Comparison of ENCODE assay signal across 1 cellular context in the genomic region with DNA sequence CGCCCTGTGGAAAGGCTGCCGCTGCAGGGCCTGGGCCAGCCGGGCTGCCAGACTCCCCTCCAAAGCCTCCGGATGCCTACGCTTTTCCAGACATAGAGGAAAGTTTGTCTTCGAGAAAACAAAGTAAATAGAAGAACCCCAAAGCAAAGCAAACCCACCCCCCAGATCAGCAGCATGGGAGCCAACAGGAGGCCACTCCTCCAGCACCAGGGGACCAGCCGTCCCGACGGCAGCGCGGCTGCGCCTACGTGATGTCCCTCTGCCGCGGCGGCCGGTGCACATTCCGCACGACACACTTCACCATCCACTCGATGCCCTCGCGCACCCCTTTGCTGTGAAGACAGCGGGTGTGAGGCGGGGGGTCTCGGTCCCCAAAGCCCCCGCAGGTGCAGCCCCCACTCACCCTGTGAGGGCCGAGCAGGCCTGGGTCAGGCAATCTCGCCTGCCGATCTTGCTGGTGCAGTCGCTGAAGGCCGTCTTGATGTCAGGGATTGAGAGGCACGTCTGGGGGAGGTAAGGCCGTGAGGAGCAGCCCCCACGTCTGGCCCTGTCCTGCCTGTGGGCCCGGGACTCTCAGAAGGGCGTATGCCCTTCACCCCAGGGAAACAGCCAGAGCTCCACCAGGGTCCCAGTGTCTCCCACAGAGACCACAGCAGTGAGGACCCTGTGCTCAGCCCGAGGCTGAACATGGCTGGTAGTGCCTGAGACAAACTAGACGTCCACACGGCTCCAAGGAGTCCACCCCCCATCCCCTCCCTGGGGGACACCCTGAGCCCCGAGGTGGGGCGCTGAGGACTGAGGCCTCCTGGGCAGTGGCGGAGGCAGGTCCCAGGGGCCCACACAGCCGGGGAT.
TF ChIP-seq lines count a peak whose summit lies in the region.

No MANE protein-coding gene starts in this region.

TF ChIP-seq in HepG2, 621 proteins besides CTCF, POLR2A, EP300 and RAD21 (continued from another document and continues in another):
- TF ChIP-seq, protein P1, sequence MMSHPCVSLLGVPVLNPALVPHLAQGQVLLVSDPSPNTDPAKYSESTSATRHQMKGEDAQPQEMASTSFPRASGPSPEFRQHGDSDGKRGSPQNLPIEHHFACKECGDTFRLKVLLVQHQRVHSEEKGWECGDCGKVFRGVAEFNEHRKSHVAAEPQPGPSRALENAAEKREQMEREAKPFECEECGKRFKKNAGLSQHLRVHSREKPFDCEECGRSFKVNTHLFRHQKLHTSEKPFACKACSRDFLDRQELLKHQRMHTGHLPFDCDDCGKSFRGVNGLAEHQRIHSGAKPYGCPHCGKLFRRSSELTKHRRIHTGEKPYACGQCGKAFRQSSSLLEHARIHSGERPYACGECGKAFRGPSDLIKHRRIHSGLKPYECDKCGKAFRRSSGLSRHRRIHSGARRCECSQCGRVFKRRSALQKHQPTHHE (CRISPR knock-in tag; IDR thresholded peaks at IDR 0.05; ENCODE audit: borderline replicate concordance): no peak
- TF ChIP-seq, protein P2, sequence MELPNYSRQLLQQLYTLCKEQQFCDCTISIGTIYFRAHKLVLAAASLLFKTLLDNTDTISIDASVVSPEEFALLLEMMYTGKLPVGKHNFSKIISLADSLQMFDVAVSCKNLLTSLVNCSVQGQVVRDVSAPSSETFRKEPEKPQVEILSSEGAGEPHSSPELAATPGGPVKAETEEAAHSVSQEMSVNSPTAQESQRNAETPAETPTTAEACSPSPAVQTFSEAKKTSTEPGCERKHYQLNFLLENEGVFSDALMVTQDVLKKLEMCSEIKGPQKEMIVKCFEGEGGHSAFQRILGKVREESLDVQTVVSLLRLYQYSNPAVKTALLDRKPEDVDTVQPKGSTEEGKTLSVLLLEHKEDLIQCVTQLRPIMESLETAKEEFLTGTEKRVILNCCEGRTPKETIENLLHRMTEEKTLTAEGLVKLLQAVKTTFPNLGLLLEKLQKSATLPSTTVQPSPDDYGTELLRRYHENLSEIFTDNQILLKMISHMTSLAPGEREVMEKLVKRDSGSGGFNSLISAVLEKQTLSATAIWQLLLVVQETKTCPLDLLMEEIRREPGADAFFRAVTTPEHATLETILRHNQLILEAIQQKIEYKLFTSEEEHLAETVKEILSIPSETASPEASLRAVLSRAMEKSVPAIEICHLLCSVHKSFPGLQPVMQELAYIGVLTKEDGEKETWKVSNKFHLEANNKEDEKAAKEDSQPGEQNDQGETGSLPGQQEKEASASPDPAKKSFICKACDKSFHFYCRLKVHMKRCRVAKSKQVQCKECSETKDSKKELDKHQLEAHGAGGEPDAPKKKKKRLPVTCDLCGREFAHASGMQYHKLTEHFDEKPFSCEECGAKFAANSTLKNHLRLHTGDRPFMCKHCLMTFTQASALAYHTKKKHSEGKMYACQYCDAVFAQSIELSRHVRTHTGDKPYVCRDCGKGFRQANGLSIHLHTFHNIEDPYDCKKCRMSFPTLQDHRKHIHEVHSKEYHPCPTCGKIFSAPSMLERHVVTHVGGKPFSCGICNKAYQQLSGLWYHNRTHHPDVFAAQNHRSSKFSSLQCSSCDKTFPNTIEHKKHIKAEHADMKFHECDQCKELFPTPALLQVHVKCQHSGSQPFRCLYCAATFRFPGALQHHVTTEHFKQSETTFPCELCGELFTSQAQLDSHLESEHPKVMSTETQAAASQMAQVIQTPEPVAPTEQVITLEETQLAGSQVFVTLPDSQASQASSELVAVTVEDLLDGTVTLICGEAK (IDR thresholded peaks at IDR 0.05): no peak
- TF ChIP-seq, protein P2 (CRISPR knock-in tag; IDR thresholded peaks at IDR 0.05): peak; percentile 46; the same call in 1 of the 2 replicates
- TF ChIP-seq HOXD1 (CRISPR knock-in tag; IDR thresholded peaks at IDR 0.05) (no peak), ZNF605 (CRISPR knock-in tag; IDR thresholded peaks at IDR 0.05) (0 out of 2 replicates have a peak, but pooled peaks have one; percentile 42), KDM2A (CRISPR knock-in tag; IDR thresholded peaks at IDR 0.05; ENCODE audit: borderline replicate concordance, low read depth) (peak; percentile 13; the same call in 1 of the 2 replicates), ZNF775 (CRISPR knock-in tag; IDR thresholded peaks at IDR 0.05; ENCODE audit: borderline replicate concordance) (no peak), ZBTB38 (CRISPR knock-in tag; IDR thresholded peaks at IDR 0.05) (peak; percentile 63), ZNF670 (CRISPR knock-in tag; IDR thresholded peaks at IDR 0.05; ENCODE audit: borderline replicate concordance) (0 out of 2 replicates have a peak, but pooled peaks have one; percentile 36), AGO2 (optimal IDR thresholded peaks at IDR 0.05; ENCODE audit: low read depth, low read length) (peak; percentile 83), ZNF790 (CRISPR knock-in tag; IDR thresholded peaks at IDR 0.05; ENCODE audit: borderline replicate concordance) (no peak), PCBP1 (IDR thresholded peaks at IDR 0.05; ENCODE audit: borderline replicate concordance, low read depth, low read length) (no peak), FOXP1 (IDR thresholded peaks at IDR 0.05) (no peak), FOXP1 (CRISPR knock-in tag; IDR thresholded peaks at IDR 0.05) (no peak), MTF2 (CRISPR knock-in tag; IDR thresholded peaks at IDR 0.05; ENCODE audit: borderline replicate concordance) (no peak), ZMYM2 (CRISPR knock-in tag; IDR thresholded peaks at IDR 0.05) (no peak), ONECUT2 (CRISPR knock-in tag; IDR thresholded peaks at IDR 0.05) (no peak), SIN3B (IDR thresholded peaks at IDR 0.05; ENCODE audit: low read length) (no peak), MLLT10 (CRISPR knock-in tag; IDR thresholded peaks at IDR 0.05) (no peak), SRF (IDR thresholded peaks at IDR 0.05; ENCODE audit: low read depth, low read length) (no peak), NRL (CRISPR knock-in tag; IDR thresholded peaks at IDR 0.05; ENCODE audit: borderline replicate concordance) (peak; percentile 9; the same call in 1 of the 2 replicates), FOXA1 (IDR thresholded peaks at IDR 0.05) (no peak), FOXA1 (CRISPR knock-in tag; IDR thresholded peaks at IDR 0.05) (no peak), PHF21A (CRISPR knock-in tag; IDR thresholded peaks at IDR 0.05) (no peak)
- TF ChIP-seq, protein P3, sequence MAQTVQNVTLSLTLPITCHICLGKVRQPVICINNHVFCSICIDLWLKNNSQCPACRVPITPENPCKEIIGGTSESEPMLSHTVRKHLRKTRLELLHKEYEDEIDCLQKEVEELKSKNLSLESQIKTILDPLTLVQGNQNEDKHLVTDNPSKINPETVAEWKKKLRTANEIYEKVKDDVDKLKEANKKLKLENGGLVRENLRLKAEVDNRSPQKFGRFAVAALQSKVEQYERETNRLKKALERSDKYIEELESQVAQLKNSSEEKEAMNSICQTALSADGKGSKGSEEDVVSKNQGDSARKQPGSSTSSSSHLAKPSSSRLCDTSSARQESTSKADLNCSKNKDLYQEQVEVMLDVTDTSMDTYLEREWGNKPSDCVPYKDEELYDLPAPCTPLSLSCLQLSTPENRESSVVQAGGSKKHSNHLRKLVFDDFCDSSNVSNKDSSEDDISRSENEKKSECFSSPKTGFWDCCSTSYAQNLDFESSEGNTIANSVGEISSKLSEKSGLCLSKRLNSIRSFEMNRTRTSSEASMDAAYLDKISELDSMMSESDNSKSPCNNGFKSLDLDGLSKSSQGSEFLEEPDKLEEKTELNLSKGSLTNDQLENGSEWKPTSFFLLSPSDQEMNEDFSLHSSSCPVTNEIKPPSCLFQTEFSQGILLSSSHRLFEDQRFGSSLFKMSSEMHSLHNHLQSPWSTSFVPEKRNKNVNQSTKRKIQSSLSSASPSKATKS (CRISPR knock-in tag; IDR thresholded peaks at IDR 0.05): no peak
- TF ChIP-seq, protein P4, sequence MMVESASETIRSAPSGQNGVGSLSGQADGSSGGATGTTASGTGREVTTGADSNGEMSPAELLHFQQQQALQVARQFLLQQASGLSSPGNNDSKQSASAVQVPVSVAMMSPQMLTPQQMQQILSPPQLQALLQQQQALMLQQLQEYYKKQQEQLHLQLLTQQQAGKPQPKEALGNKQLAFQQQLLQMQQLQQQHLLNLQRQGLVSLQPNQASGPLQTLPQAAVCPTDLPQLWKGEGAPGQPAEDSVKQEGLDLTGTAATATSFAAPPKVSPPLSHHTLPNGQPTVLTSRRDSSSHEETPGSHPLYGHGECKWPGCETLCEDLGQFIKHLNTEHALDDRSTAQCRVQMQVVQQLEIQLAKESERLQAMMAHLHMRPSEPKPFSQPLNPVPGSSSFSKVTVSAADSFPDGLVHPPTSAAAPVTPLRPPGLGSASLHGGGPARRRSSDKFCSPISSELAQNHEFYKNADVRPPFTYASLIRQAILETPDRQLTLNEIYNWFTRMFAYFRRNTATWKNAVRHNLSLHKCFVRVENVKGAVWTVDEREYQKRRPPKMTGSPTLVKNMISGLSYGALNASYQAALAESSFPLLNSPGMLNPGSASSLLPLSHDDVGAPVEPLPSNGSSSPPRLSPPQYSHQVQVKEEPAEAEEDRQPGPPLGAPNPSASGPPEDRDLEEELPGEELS (CRISPR knock-in tag; IDR thresholded peaks at IDR 0.05): no peak
- TF ChIP-seq, protein P5, sequence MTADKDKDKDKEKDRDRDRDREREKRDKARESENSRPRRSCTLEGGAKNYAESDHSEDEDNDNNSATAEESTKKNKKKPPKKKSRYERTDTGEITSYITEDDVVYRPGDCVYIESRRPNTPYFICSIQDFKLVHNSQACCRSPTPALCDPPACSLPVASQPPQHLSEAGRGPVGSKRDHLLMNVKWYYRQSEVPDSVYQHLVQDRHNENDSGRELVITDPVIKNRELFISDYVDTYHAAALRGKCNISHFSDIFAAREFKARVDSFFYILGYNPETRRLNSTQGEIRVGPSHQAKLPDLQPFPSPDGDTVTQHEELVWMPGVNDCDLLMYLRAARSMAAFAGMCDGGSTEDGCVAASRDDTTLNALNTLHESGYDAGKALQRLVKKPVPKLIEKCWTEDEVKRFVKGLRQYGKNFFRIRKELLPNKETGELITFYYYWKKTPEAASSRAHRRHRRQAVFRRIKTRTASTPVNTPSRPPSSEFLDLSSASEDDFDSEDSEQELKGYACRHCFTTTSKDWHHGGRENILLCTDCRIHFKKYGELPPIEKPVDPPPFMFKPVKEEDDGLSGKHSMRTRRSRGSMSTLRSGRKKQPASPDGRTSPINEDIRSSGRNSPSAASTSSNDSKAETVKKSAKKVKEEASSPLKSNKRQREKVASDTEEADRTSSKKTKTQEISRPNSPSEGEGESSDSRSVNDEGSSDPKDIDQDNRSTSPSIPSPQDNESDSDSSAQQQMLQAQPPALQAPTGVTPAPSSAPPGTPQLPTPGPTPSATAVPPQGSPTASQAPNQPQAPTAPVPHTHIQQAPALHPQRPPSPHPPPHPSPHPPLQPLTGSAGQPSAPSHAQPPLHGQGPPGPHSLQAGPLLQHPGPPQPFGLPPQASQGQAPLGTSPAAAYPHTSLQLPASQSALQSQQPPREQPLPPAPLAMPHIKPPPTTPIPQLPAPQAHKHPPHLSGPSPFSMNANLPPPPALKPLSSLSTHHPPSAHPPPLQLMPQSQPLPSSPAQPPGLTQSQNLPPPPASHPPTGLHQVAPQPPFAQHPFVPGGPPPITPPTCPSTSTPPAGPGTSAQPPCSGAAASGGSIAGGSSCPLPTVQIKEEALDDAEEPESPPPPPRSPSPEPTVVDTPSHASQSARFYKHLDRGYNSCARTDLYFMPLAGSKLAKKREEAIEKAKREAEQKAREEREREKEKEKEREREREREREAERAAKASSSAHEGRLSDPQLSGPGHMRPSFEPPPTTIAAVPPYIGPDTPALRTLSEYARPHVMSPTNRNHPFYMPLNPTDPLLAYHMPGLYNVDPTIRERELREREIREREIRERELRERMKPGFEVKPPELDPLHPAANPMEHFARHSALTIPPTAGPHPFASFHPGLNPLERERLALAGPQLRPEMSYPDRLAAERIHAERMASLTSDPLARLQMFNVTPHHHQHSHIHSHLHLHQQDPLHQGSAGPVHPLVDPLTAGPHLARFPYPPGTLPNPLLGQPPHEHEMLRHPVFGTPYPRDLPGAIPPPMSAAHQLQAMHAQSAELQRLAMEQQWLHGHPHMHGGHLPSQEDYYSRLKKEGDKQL (CRISPR knock-in tag; IDR thresholded peaks at IDR 0.05; ENCODE audit: low read depth): no peak
- TF ChIP-seq, protein P6, sequence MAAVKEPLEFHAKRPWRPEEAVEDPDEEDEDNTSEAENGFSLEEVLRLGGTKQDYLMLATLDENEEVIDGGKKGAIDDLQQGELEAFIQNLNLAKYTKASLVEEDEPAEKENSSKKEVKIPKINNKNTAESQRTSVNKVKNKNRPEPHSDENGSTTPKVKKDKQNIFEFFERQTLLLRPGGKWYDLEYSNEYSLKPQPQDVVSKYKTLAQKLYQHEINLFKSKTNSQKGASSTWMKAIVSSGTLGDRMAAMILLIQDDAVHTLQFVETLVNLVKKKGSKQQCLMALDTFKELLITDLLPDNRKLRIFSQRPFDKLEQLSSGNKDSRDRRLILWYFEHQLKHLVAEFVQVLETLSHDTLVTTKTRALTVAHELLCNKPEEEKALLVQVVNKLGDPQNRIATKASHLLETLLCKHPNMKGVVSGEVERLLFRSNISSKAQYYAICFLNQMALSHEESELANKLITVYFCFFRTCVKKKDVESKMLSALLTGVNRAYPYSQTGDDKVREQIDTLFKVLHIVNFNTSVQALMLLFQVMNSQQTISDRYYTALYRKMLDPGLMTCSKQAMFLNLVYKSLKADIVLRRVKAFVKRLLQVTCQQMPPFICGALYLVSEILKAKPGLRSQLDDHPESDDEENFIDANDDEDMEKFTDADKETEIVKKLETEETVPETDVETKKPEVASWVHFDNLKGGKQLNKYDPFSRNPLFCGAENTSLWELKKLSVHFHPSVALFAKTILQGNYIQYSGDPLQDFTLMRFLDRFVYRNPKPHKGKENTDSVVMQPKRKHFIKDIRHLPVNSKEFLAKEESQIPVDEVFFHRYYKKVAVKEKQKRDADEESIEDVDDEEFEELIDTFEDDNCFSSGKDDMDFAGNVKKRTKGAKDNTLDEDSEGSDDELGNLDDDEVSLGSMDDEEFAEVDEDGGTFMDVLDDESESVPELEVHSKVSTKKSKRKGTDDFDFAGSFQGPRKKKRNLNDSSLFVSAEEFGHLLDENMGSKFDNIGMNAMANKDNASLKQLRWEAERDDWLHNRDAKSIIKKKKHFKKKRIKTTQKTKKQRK (IDR thresholded peaks at IDR 0.05; ENCODE audit: low read length): no peak
